ENCODE assay signal across 23 cellular contexts in genomic region chr15:34125945-34126344, GRCh38.
"Had no signal": no experiment of that assay in that cellular context is flagged by ENCODE, and none has a peak within 500 bp of the region (broad histone marks: within the 10 kb centered on the region; RNA-seq: fewer than 3 reads in every experiment).

No MANE protein-coding gene starts in this region.

- H3K4me3 Mint-ChIP-seq: naive thymus-derived CD4-positive, alpha-beta T cell had no signal

- H3K36me3 ChIP-seq: esophagus muscularis mucosa, gastrocnemius medialis, heart right ventricle, left lung, lower lobe of right lung had no signal

- H3K27ac Mint-ChIP-seq: naive thymus-derived CD4-positive, alpha-beta T cell had no signal

- DNase-seq: dermis blood vessel endothelial cell; dorsolateral prefrontal cortex; effector CD4-positive, alpha-beta T cell; effector memory CD4-positive, alpha-beta T cell; foreskin fibroblast; foreskin melanocyte; gastrocnemius medialis; glutamatergic neuron; head of caudate nucleus; heart right ventricle; hippocampal formation; left cardiac atrium; left lung; left ventricle myocardium superior; lower lobe of right lung; mesendoderm; midbrain; naive thymus-derived CD4-positive, alpha-beta T cell had no signal

- ATAC-seq: gastrocnemius medialis; heart right ventricle; left cardiac atrium; left lung; left ventricle myocardium superior; lower lobe of right lung; naive thymus-derived CD4-positive, alpha-beta T cell had no signal

- H3K4me1 Mint-ChIP-seq: naive thymus-derived CD4-positive, alpha-beta T cell had no signal

- H3K4me1 ChIP-seq: esophagus muscularis mucosa, heart right ventricle, left lung, lower lobe of right lung had no signal

- H3K4me3 ChIP-seq: coronary artery, dorsolateral prefrontal cortex, esophagus muscularis mucosa, gastrocnemius medialis, heart right ventricle, left lung, lower lobe of right lung had no signal

- FAIRE-seq: endothelial cell of umbilical vein, islet of Langerhans, keratinocyte had no signal

- H3K27ac ChIP-seq: coronary artery, dorsolateral prefrontal cortex, esophagus muscularis mucosa, gastrocnemius medialis, heart right ventricle, left lung, lower lobe of right lung had no signal

- H3K9me3 ChIP-seq: esophagus muscularis mucosa, gastrocnemius medialis, heart right ventricle, left lung, lower lobe of right lung had no signal

- H3K27me3 ChIP-seq: dorsolateral prefrontal cortex, esophagus muscularis mucosa, gastrocnemius medialis, heart right ventricle, left lung had no signal
